24 cellular contexts compared by ENCODE assay signal in the genomic region with DNA sequence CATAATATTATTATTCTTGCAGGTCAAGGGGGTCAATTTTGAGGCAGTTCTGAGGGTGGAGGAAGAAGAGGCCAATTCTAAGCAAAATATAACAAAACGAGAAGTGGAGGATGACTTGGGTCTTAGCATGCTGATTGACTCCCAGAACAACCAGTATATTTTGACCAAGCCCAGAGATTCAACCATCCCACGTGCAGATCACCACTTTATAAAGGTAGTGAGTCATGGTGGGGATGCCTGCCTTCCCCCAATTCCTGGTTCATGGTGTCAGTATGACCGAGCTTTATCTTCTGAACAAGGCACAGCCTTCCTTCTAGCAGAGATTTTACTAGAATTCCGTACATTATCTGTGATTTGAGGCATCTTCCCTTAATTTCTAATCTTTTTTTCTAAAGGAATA. TPM values are rescaled to one million over a fixed set of nuclear protein-coding genes. Genes with fewer than 3 reads are reported as not detected.
A peak's percentile ranks its signal among the peaks of the same experiment; 100 is the strongest.
DNase-seq lines count a peak whose midpoint lies in the region; ATAC-seq and TF ChIP-seq lines count a peak whose summit lies in the region.
"Had no signal": no experiment of that assay in that cellular context is flagged by ENCODE, and none has a peak within 500 bp of the region (broad histone marks: within the 10 kb centered on the region; RNA-seq: fewer than 3 reads in every experiment).

No MANE protein-coding gene starts in this region.

- H3K4me3 Mint-ChIP-seq in HFFc6 = peak overlapping the region; percentile 55
- H3K4me3 Mint-ChIP-seq: activated CD4-positive, alpha-beta memory T cell treated with anti-CD3 and anti-CD28 coated beads, Interleukin-2, amount 10 ng/mL, durations not matched to agents 7 days and 5 days; CD4-positive, alpha-beta T cell; dendritic cell treated with granulocyte-macrophage colony-stimulating factor and Interleukin-4, amounts not matched to agents 40 ng/mL and 50 ng/mL, for 4 days; neural crest cell had no signal

- no peak overlapping the region for H4K8ac ChIP-seq in mesenchymal stem cell (ENCODE audit: low read length)

- H3K27me3 ChIP-seq in BJ (ENCODE audit: control insufficient read depth, insufficient read depth, low read length) (no peaks in the 10 kb centered on the region), mesenchymal stem cell (ENCODE audit: control insufficient read depth in 1 of 2, insufficient read depth in 1 of 2, low read length in 2 of 2) (no peaks in the 10 kb centered on the region), stomach (no peaks in the 10 kb centered on the region)
- H3K27me3 ChIP-seq: right atrium auricular region, transverse colon had no signal

- no peaks in the 10 kb centered on the region for H3K9me3 Mint-ChIP-seq in HFFc6
- H3K9me3 Mint-ChIP-seq: activated CD4-positive, alpha-beta memory T cell treated with anti-CD3 and anti-CD28 coated beads, Interleukin-2, amount 10 ng/mL, durations not matched to agents 7 days and 5 days; activated naive CD4-positive, alpha-beta T cell treated with anti-CD3 and anti-CD28 coated beads, Interleukin-2, amount 50 U/mL, for 72 hours; CD4-positive, alpha-beta T cell; dendritic cell treated with granulocyte-macrophage colony-stimulating factor and Interleukin-4, amounts not matched to agents 40 ng/mL and 50 ng/mL, for 4 days; neural crest cell had no signal

- TF ChIP-seq EP300 in stomach (IDR thresholded peaks at IDR 0.05) = no peak

- TF ChIP-seq CTCF in BJ (IDR thresholded peaks at IDR 0.05; ENCODE audit: insufficient read depth, low read depth, low read length) (no peak), HFFc6 (IDR thresholded peaks at IDR 0.05) (no peak), astrocyte of the spinal cord (IDR thresholded peaks at IDR 0.05; ENCODE audit: low read depth, low read length) (no peak), stomach (IDR thresholded peaks at IDR 0.05) (no peak)

- no peaks in the 10 kb centered on the region for H3K27me3 Mint-ChIP-seq in HFFc6 (ENCODE audit: insufficient read depth)
- H3K27me3 Mint-ChIP-seq: activated CD4-positive, alpha-beta memory T cell treated with anti-CD3 and anti-CD28 coated beads, Interleukin-2, amount 10 ng/mL, durations not matched to agents 7 days and 5 days; CD4-positive, alpha-beta T cell; dendritic cell treated with granulocyte-macrophage colony-stimulating factor and Interleukin-4, amounts not matched to agents 40 ng/mL and 50 ng/mL, for 4 days had no signal

- no peak overlapping the region for H2BK15ac ChIP-seq in mesenchymal stem cell (ENCODE audit: low read depth, poor library complexity, severe bottlenecking)

- no peak overlapping the region for H2BK120ac ChIP-seq in mesenchymal stem cell (ENCODE audit: low read depth, low read length)

- intact Hi-C loops in stomach (cut with DNase I; ENCODE audit: low total_unique reads) = no loop called here

- no peak overlapping the region for H2AK5ac ChIP-seq in mesenchymal stem cell (ENCODE audit: low read length, severe bottlenecking)

- DNase-seq in BJ (ENCODE audit: low read depth) = peak; percentile 38
- peak; percentile 83 for DNase-seq in HFFc6
- DNase-seq in astrocyte of the spinal cord (ENCODE audit: low read depth, low spot score) = peak; percentile 25
- peak; percentile 9 for DNase-seq in mesenchymal stem cell
- DNase-seq in stomach = no peak
- DNase-seq in dedifferentiated amniotic fluid mesenchymal stem cell (ENCODE audit: extremely low spot score) = no peak
- DNase-seq: activated CD4-positive, alpha-beta memory T cell treated with anti-CD3 and anti-CD28 coated beads, Interleukin-2, amount 10 ng/mL, durations not matched to agents 7 days and 5 days; aorta; CD4-positive, alpha-beta T cell; glutamatergic neuron; kidney glomerular epithelial cell; NCI-H1105 treated with DMSO at 0.1 percent for 48 hours; NCI-H2029; NCI-H526 treated with DMSO at 0.1 percent for 48 hours; SHP77 treated with DMSO at 0.1 percent for 48 hours; stimulated activated CD4-positive, alpha-beta T cell treated with anti-CD3 and anti-CD28 coated beads, Interleukin-2, amount 100 ng/mL, for 48 hours; transverse colon had no signal

- H2AFZ ChIP-seq in mesenchymal stem cell (ENCODE audit: low read depth, low read length) = no peak overlapping the region
- H2AFZ ChIP-seq: parathyroid adenoma had no signal

- H3K79me1 ChIP-seq in mesenchymal stem cell (replicated peaks; ENCODE audit: low read length, poor library complexity, severe bottlenecking) = peaks cover 29% of the 10 kb centered on the region

- H3K4ac ChIP-seq in mesenchymal stem cell (ENCODE audit: low read depth in 1 of 2, low read length in 2 of 2) = no peak overlapping the region

- CTCF ChIA-PET in BJ (lab: Yijun Ruan, JAX) = no interaction called here

- no peak overlapping the region for H2BK5ac ChIP-seq in mesenchymal stem cell (ENCODE audit: low read depth, low read length, poor library complexity, severe bottlenecking)

- H4K91ac ChIP-seq in mesenchymal stem cell (ENCODE audit: low read length) = no peak overlapping the region

- H3K18ac ChIP-seq in mesenchymal stem cell (ENCODE audit: low read depth in 1 of 2, low read length in 2 of 2) = no peak overlapping the region

- H3K4me2 ChIP-seq in mesenchymal stem cell (ENCODE audit: low read length, poor library complexity, severe bottlenecking) = no peak overlapping the region

- POLR2A ChIA-PET in BJ (lab: Charles Lee) = no interaction called here

- in situ Hi-C loops in astrocyte of the spinal cord (cut with HindIII; ENCODE audit: low sequenced_read_pairs) = no loop called here

- no peak overlapping the region for H2BK12ac ChIP-seq in mesenchymal stem cell (ENCODE audit: low read length in 2 of 2)

- H3K36me3 ChIP-seq in BJ (ENCODE audit: control insufficient read depth, insufficient read depth, low read length) (peaks cover 34% of the 10 kb centered on the region), mesenchymal stem cell (ENCODE audit: control insufficient read depth in 1 of 2, insufficient read depth in 2 of 2, low read depth in 1 of 2, low read length in 2 of 2) (peaks cover 45 to 99% of the 10 kb centered on the region in 2 experiments), stomach (peaks cover 64 to 99% (median 97%) of the 10 kb centered on the region in 4 donors)

- no peak overlapping the region for H3K23ac ChIP-seq in mesenchymal stem cell (ENCODE audit: low read length in 2 of 2)

- no peak overlapping the region for H3K4me3 ChIP-seq in BJ (ENCODE audit: low read depth, low read length)
- no peak overlapping the region for H3K4me3 ChIP-seq in astrocyte of the spinal cord (ENCODE audit: low read depth, low read length)
- H3K4me3 ChIP-seq in mesenchymal stem cell (ENCODE audit: insufficient read depth in 1 of 2, low read depth in 1 of 2, low read length in 2 of 2) = no peak overlapping the region
- H3K4me3 ChIP-seq in stomach = no peak overlapping the region
- H3K4me3 ChIP-seq: right atrium auricular region, transverse colon had no signal

- peaks cover 42% of the 10 kb centered on the region for H3K4me1 Mint-ChIP-seq in HFFc6 (ENCODE audit: low read depth)

- no peaks in the 10 kb centered on the region for H3K9me3 ChIP-seq in mesenchymal stem cell (ENCODE audit: control insufficient read depth, low read length)
- H3K9me3 ChIP-seq in stomach = no peaks in the 10 kb centered on the region
- H3K9me3 ChIP-seq: right atrium auricular region, transverse colon had no signal

- no peak for ATAC-seq in GM21786 (IDR thresholded peaks at IDR 0.05; ENCODE audit: unreplicated experiment)
- ATAC-seq: activated naive CD4-positive, alpha-beta T cell treated with anti-CD3 and anti-CD28 coated beads, Interleukin-2, amount 50 U/mL, for 72 hours; Panc1 had no signal

- H3K36me3 Mint-ChIP-seq in HFFc6 (ENCODE audit: low read depth) = peaks cover 44% of the 10 kb centered on the region

- no peak overlapping the region for H3K9ac ChIP-seq in mesenchymal stem cell (ENCODE audit: low read length)
- H3K9ac ChIP-seq: parathyroid adenoma had no signal

- H3K27ac ChIP-seq in mesenchymal stem cell (ENCODE audit: low read length, poor library complexity, severe bottlenecking) (no peak overlapping the region), stomach (no peak overlapping the region)
- H3K27ac ChIP-seq: parathyroid adenoma, transverse colon had no signal

- WGBS in mesenchymal stem cell = 72% methylated on average over 3 of the region's 4 CpGs
- 78 to 93% (median 90%) methylated on average over 4 of the region's 4 CpGs for WGBS in stomach, 5 donors

- TF ChIP-seq POLR2A in stomach (IDR thresholded peaks at IDR 0.05) = no peak

- peak overlapping the region; percentile 82 for H3K27ac Mint-ChIP-seq in HFFc6
- H3K27ac Mint-ChIP-seq: activated CD4-positive, alpha-beta memory T cell treated with anti-CD3 and anti-CD28 coated beads, Interleukin-2, amount 10 ng/mL, durations not matched to agents 7 days and 5 days; activated naive CD4-positive, alpha-beta T cell treated with anti-CD3 and anti-CD28 coated beads, Interleukin-2, amount 50 U/mL, for 72 hours; CD4-positive, alpha-beta T cell; dendritic cell treated with granulocyte-macrophage colony-stimulating factor and Interleukin-4, amounts not matched to agents 40 ng/mL and 50 ng/mL, for 4 days had no signal

- peaks cover 17% of the 10 kb centered on the region for H3K4me1 ChIP-seq in mesenchymal stem cell (ENCODE audit: control insufficient read depth, insufficient read depth, low read depth, low read length)
- H3K4me1 ChIP-seq in stomach = peaks cover 9 to 33% (median 22%) of the 10 kb centered on the region in 4 donors

- no peak overlapping the region for H3K14ac ChIP-seq in mesenchymal stem cell (ENCODE audit: low read length in 2 of 2)

RNA-seq across cellular contexts. Expression of a gene that starts 9.4 kb away (rescaled TPM):
- polyA plus RNA-seq in BJ (2011; rRNA removed) (11.0 and 12.7 TPM in 2 replicates), stomach (1 to 10 TPM; 7.3 to 8.1 (median 7.5) TPM)
- 4.1 and 7.5 TPM in 2 replicates for polyA minus RNA-seq in BJ (2011; rRNA and poly(A)+ RNA removed)
- total RNA-seq in HFFc6 (2021; fragmentation: NEBNext Ultra II Directional; extraction: Animal tissue kit (Norgen Biotek cat#: 25700)) = 1 to 10 TPM; 7.6 to 9.3 (median 9.0) TPM
- polyA plus RNA-seq in mesenchymal stem cell (2013, experiment 1 of 2) = 7.1 TPM
- 6.5 TPM for polyA plus RNA-seq in mesenchymal stem cell (2013, experiment 2 of 2)
- 10 to 100 TPM; 13.9 to 43.0 (median 31.5) TPM for total RNA-seq in stomach

RNA-seq across cellular contexts. Expression of a gene that starts 46.6 kb away (rescaled TPM):
- polyA plus RNA-seq in BJ (2011; rRNA removed) (0.78 and 1.1 TPM in 2 replicates), stomach (1 to 10 TPM; 2.2 to 5.5 (median 4.1) TPM)
- polyA minus RNA-seq in BJ (2011; rRNA and poly(A)+ RNA removed) = 0.26 and 0.52 TPM in 2 replicates
- total RNA-seq in HFFc6 (2021; fragmentation: NEBNext Ultra II Directional; extraction: Animal tissue kit (Norgen Biotek cat#: 25700)) = 1 to 10 TPM; 1.0 to 2.0 (median 1.5) TPM
- 0.48 TPM for polyA plus RNA-seq in mesenchymal stem cell (2013, experiment 1 of 2)
- 0.49 TPM for polyA plus RNA-seq in mesenchymal stem cell (2013, experiment 2 of 2)
- total RNA-seq in stomach = 1 to 10 TPM; 1.7 to 6.7 (median 2.4) TPM

Comparison
In these comparisons a context has a peak if more than half of its experiments do, and no peak if none do; other contexts are left out.
1. DNase-seq: peak in BJ (single experiment), HFFc6 (single experiment), astrocyte of the spinal cord (single experiment) and mesenchymal stem cell (single experiment); none in stomach (single experiment) and dedifferentiated amniotic fluid mesenchymal stem cell (single experiment).